Comparison of ENCODE assay signal across 9 cellular contexts in the genomic region with DNA sequence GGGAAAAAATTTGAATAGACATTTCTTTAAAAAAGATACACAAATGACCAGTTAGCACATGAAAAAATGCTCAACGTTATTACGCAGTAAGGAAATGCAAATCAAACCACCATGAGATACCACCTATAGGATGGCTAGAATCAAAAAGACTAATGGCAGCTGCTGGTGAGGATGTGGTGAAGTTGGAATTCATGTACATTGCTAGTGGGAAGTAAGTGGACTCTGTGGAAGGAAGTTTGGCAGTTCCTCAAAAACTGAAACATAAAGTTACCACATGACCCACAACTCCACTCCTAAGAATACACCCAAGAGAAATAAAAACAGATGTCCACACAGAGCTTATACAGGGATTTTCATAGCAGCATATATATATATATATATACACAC. TPM values are rescaled to one million over a fixed set of nuclear protein-coding genes. Genes with fewer than 3 reads are reported as not detected.
DNase-seq lines count a peak whose midpoint lies in the region; ATAC-seq, FAIRE-seq and TF ChIP-seq lines count a peak whose summit lies in the region.
"Had no signal": no experiment of that assay in that cellular context is flagged by ENCODE, and none has a peak within 500 bp of the region (broad histone marks: within the 10 kb centered on the region; RNA-seq: fewer than 3 reads in every experiment).

No MANE protein-coding gene starts in this region.

- H2BK15ac ChIP-seq in neuronal stem cell (ENCODE audit: low read length), result no peak overlapping the region

- intact Hi-C loops in natural killer cell (cut with micrococcal nuclease), result no loop called here
- intact Hi-C loops in HepG2 (cut with micrococcal nuclease; ENCODE audit: unreplicated experiment), result no loop called here

- H3K27ac Mint-ChIP-seq in astrocyte (ENCODE audit: unreplicated experiment), result no peak overlapping the region
- H3K27ac Mint-ChIP-seq in natural killer cell, result peak overlapping the region; percentile 94 to 98

- no peak for TF ChIP-seq CTCF in astrocyte (IDR thresholded peaks at IDR 0.05; ENCODE audit: insufficient read depth, low read depth, low read length)
- TF ChIP-seq CTCF in natural killer cell (IDR thresholded peaks at IDR 0.05), result no peak
- no peak for TF ChIP-seq CTCF in HepG2 (CRISPR knock-in tag; IDR thresholded peaks at IDR 0.05)

- H3K9ac ChIP-seq in astrocyte (ENCODE audit: low read length), result peak overlapping the region; percentile 3
- H3K9ac ChIP-seq in HepG2 (ENCODE audit: insufficient read depth, low read depth, low read length), result no peak overlapping the region
- H3K9ac ChIP-seq in neuronal stem cell (ENCODE audit: low read depth, low read length, poor library complexity), result no peak overlapping the region

- H3K4me3 Mint-ChIP-seq in astrocyte (ENCODE audit: unreplicated experiment) (no peak overlapping the region), natural killer cell (peak overlapping the region; percentile 39)

- no peaks in the 10 kb centered on the region for H4K20me1 ChIP-seq in astrocyte (ENCODE audit: insufficient read depth, low read length)
- H4K20me1 ChIP-seq in HepG2 (ENCODE audit: insufficient read depth, low read length), result no peaks in the 10 kb centered on the region

- in situ Hi-C loops in HepG2 (cut with HindIII; ENCODE audit: extremely low pct_ligation_motif_present, low pct_unique_long_range_greater_than_20kb), result no loop called here

- no peaks in the 10 kb centered on the region for H3K27me3 ChIP-seq in astrocyte (ENCODE audit: insufficient read depth, low read length)
- H3K27me3 ChIP-seq in HepG2 (ENCODE audit: control insufficient read depth in 1 of 2, insufficient read depth in 2 of 2, low read length in 2 of 2), result no peaks in the 10 kb centered on the region
- peaks cover 0 to 10% (median 6%) of the 10 kb centered on the region in 3 experiments for H3K27me3 ChIP-seq in neuronal stem cell (ENCODE audit: control insufficient read depth in 3 of 3, insufficient read depth in 3 of 3, low read depth in 1 of 3, low read length in 3 of 3)

- no peak overlapping the region for H4K8ac ChIP-seq in neuronal stem cell (ENCODE audit: low read depth, low read length)

- H3K9me3 ChIP-seq in astrocyte (ENCODE audit: insufficient read depth, low read depth, low read length) (no peaks in the 10 kb centered on the region), HepG2 (ENCODE audit: low read length) (no peaks in the 10 kb centered on the region), neuronal stem cell (replicated peaks in 1 of 2; ENCODE audit: control insufficient read depth in 2 of 2, insufficient read depth in 1 of 2, low read depth in 1 of 2, low read length in 2 of 2) (peaks cover 0 to 2% of the 10 kb centered on the region in 2 donors)

- H3K4me3 ChIP-seq in astrocyte (ENCODE audit: insufficient read depth, low read depth, low read length) (no peak overlapping the region), HepG2 (replicated peaks in 1 of 3; ENCODE audit: insufficient read depth in 1 of 3, low read depth in 2 of 3, low read length in 3 of 3) (no peak overlapping the region), neuronal stem cell (ENCODE audit: low read length in 2 of 2) (no peak overlapping the region)

- no TSS peak for BruUV-seq in HepG2 (replicated peaks; lab: Mats Ljungman, UMichigan)

- H3K23ac ChIP-seq in neuronal stem cell (ENCODE audit: low read depth, low read length, poor library complexity), result no peak overlapping the region

- no peak for TF ChIP-seq POLR2A in HepG2 (IDR thresholded peaks at IDR 0.05; ENCODE audit: insufficient read depth in 1 of 2, low read depth in 2 of 2, low read length in 2 of 2)

- no peak for TF ChIP-seq RAD21 in HepG2 (CRISPR knock-in tag; IDR thresholded peaks at IDR 0.05)

- no peak overlapping the region for H4K91ac ChIP-seq in neuronal stem cell (ENCODE audit: low read depth, low read length, poor library complexity)

- H3K4me2 ChIP-seq in astrocyte (ENCODE audit: low read length) (peak overlapping the region; percentile 50), HepG2 (ENCODE audit: low read depth, low read length) (no peak overlapping the region), neuronal stem cell (ENCODE audit: insufficient read depth, low read length, poor library complexity, severe bottlenecking) (no peak overlapping the region)

- H3K4ac ChIP-seq in neuronal stem cell (ENCODE audit: low read length), result no peak overlapping the region

- H2BK120ac ChIP-seq in neuronal stem cell (ENCODE audit: low read depth, low read length), result no peak overlapping the region

- H3K4me1 Mint-ChIP-seq in astrocyte (ENCODE audit: low read depth, unreplicated experiment) (peaks cover 14% of the 10 kb centered on the region), natural killer cell (peaks cover 90 to 95% of the 10 kb centered on the region in 2 donors)

- peak; percentile 71 for DNase-seq in EL
- peak; percentile 97 for DNase-seq in MV-4-11 (lab: John Stamatoyannopoulos, UW)
- DNase-seq in astrocyte (ENCODE audit: low read depth), result peak; percentile 93
- no peak for DNase-seq in natural killer cell
- no peak for DNase-seq in NCI-H526 treated with DMSO at 0.1 percent for 48 hours (lab: John Stamatoyannopoulos, UW)
- no peak for DNase-seq in HepG2 (ENCODE audit: low spot score)
- no peak for DNase-seq in DMS153 (lab: John Stamatoyannopoulos, UW)
- DNase-seq in neuronal stem cell (ENCODE audit: low spot score), result no peak
- DNase-seq: MM.1S had no signal

- H3K36me3 Mint-ChIP-seq in astrocyte (ENCODE audit: low read depth, unreplicated experiment) (peaks cover 2% of the 10 kb centered on the region), natural killer cell (no peaks in the 10 kb centered on the region)

- no peak overlapping the region for H2BK12ac ChIP-seq in neuronal stem cell (ENCODE audit: low read length)

- H3K79me1 ChIP-seq in neuronal stem cell (ENCODE audit: low read depth, low read length), result no peaks in the 10 kb centered on the region

- H3K36me3 ChIP-seq in astrocyte (ENCODE audit: insufficient read depth, low read length) (no peaks in the 10 kb centered on the region), HepG2 (replicated peaks in 1 of 2; ENCODE audit: control insufficient read depth in 1 of 2, insufficient read depth in 2 of 2, low read length in 2 of 2) (no peaks in the 10 kb centered on the region), neuronal stem cell (replicated peaks in 1 of 2; ENCODE audit: control insufficient read depth in 2 of 2, insufficient read depth in 2 of 2, low read length in 2 of 2) (no peaks in the 10 kb centered on the region)

- no peak overlapping the region for H2BK5ac ChIP-seq in neuronal stem cell (ENCODE audit: low read length)

- H3K14ac ChIP-seq in neuronal stem cell (ENCODE audit: low read length), result no peak overlapping the region

- H3K79me2 ChIP-seq in astrocyte (ENCODE audit: insufficient read depth, low read length) (peaks cover 7% of the 10 kb centered on the region), HepG2 (ENCODE audit: insufficient read depth, low read length) (no peaks in the 10 kb centered on the region)

- H3K18ac ChIP-seq in neuronal stem cell (ENCODE audit: low read length), result no peak overlapping the region

- H3K27ac ChIP-seq in astrocyte (ENCODE audit: low read depth, low read length) (peak overlapping the region; percentile 56), HepG2 (ENCODE audit: extremely low read length, insufficient read depth, low read length) (no peak overlapping the region), neuronal stem cell (replicated peaks; ENCODE audit: low read length) (no peak overlapping the region)

- CTCF ChIA-PET in HepG2 (lab: Yijun Ruan, JAX; ENCODE audit: low intra/inter-chr PET ratio, low total read pairs), result no interaction called here

- TF ChIP-seq EP300 in HepG2 (IDR thresholded peaks at IDR 0.05; ENCODE audit: low read depth in 2 of 2, low read length in 2 of 2) (no peak), HepG2 (CRISPR knock-in tag; IDR thresholded peaks at IDR 0.05; ENCODE audit: borderline replicate concordance) (no peak)

- H2AFZ ChIP-seq in astrocyte (ENCODE audit: low read depth, low read length) (no peak overlapping the region), HepG2 (ENCODE audit: low read length) (no peak overlapping the region), neuronal stem cell (ENCODE audit: low read length) (no peak overlapping the region)

- POLR2A ChIA-PET in HepG2 (lab: Yijun Ruan, JAX), result no interaction called here

- H3K4me1 ChIP-seq in astrocyte (ENCODE audit: insufficient read depth, low read length) (peaks cover 26% of the 10 kb centered on the region), HepG2 (ENCODE audit: insufficient read depth, low read length) (peaks cover 19% of the 10 kb centered on the region), neuronal stem cell (ENCODE audit: control insufficient read depth in 2 of 2, insufficient read depth in 1 of 2, low read depth in 1 of 2, low read length in 2 of 2) (peaks cover 0 to 11% of the 10 kb centered on the region in 2 donors)

- no peak for ATAC-seq in natural killer cell
- no peak for ATAC-seq in HepG2

- H3K27me3 Mint-ChIP-seq in astrocyte (ENCODE audit: low read depth, unreplicated experiment) (no peaks in the 10 kb centered on the region), natural killer cell (ENCODE audit: low read depth in 2 of 2) (no peaks in the 10 kb centered on the region)

- 78% methylated on average over 2 of the region's 2 CpGs for WGBS in HepG2 (ENCODE audit: low lambda C conversion rate)
- WGBS in neuronal stem cell (ENCODE audit: extremely low coverage in 2 of 2, insufficient read length in 2 of 2, insufficient replicate concordance in 1 of 2), 2 donors, result no CpG with 5 or more reads among the region's 2 CpGs

- no peak overlapping the region for H2AK5ac ChIP-seq in neuronal stem cell (ENCODE audit: low read depth, low read length)

- H3K9me3 Mint-ChIP-seq in astrocyte (ENCODE audit: unreplicated experiment) (no peaks in the 10 kb centered on the region), natural killer cell (no peaks in the 10 kb centered on the region)

- FAIRE-seq in astrocyte (lab: Jason Lieb, UNC), result peak; percentile 49
- FAIRE-seq in HepG2 (lab: Jason Lieb, UNC), result no peak

RNA-seq across cellular contexts. Expression of a gene that starts 51.2 kb away (rescaled TPM):
- total RNA-seq in astrocyte (10.8 and 11.4 TPM in 2 replicates), natural killer cell (100 to 1,000 TPM; 183 to 344 (median 325) TPM), HepG2 (2016; rRNA removed; fragmentation: Illumina TruSeq; extraction: Trizol) (5.0 TPM in 2 replicates)
- total RNA-seq in HepG2 (2016; cell fraction: cytosol; rRNA removed; fragmentation: Illumina TruSeq; extraction: Trizol; ENCODE audit: low read depth), result 1.4 and 1.7 TPM in 2 replicates
- total RNA-seq in HepG2 (2016; cell fraction: insoluble cytoplasmic fraction; rRNA removed; fragmentation: Illumina TruSeq; extraction: Trizol), result 4.7 TPM in 2 replicates
- total RNA-seq in HepG2 (2016; cell fraction: membrane; rRNA removed; fragmentation: Illumina TruSeq; extraction: Trizol), result 1.8 and 2.3 TPM in 2 replicates
- 5.1 and 6.2 TPM in 2 replicates for total RNA-seq in HepG2 (2016; cell fraction: nucleus; rRNA removed; fragmentation: Illumina TruSeq; extraction: Trizol)
- polyA plus RNA-seq in HepG2 (2011; rRNA removed), result 8.5 and 10.9 TPM in 2 replicates
- polyA plus RNA-seq in HepG2 (2011; cell fraction: cytosol; rRNA removed), result 5.1 and 8.0 TPM in 2 replicates
- 14.4 and 16.4 TPM in 2 replicates for polyA plus RNA-seq in HepG2 (2011; cell fraction: nucleus; rRNA removed)
- polyA plus RNA-seq in HepG2 (2012), result 10.8 and 11.5 TPM in 2 replicates
- polyA plus RNA-seq in HepG2 (2016; cell fraction: cytosol; fragmentation: Illumina TruSeq; extraction: Trizol; ENCODE audit: low read depth), result 0.49 and 0.51 TPM in 2 replicates
- 4.2 and 4.7 TPM in 2 replicates for polyA plus RNA-seq in HepG2 (2016; cell fraction: insoluble cytoplasmic fraction; fragmentation: Illumina TruSeq; extraction: Trizol; ENCODE audit: low read depth)
- 1.0 and 1.1 TPM in 2 replicates for polyA plus RNA-seq in HepG2 (2016; cell fraction: membrane; fragmentation: Illumina TruSeq; extraction: Trizol; ENCODE audit: low read depth)
- polyA plus RNA-seq in HepG2 (2016; cell fraction: nucleus; fragmentation: Illumina TruSeq; extraction: Trizol; ENCODE audit: insufficient read depth, low read depth), result 4.4 and 5.6 TPM in 2 replicates
- 10.6 and 20.4 TPM in 2 replicates for polyA minus RNA-seq in HepG2 (2011; rRNA and poly(A)+ RNA removed; ENCODE audit: low replicate concordance)
- 7.3 and 8.8 TPM in 2 replicates for polyA minus RNA-seq in HepG2 (2011; cell fraction: cytosol; rRNA and poly(A)+ RNA removed)
- polyA minus RNA-seq in HepG2 (2011; cell fraction: nucleus; rRNA and poly(A)+ RNA removed), result 19.0 and 19.6 TPM in 2 replicates
- 1.5 TPM for polyA plus RNA-seq in neuronal stem cell (2013, experiment 1 of 2)
- polyA plus RNA-seq in neuronal stem cell (2013, experiment 2 of 2), result 1.4 TPM

Comparison
In these comparisons a context has a peak if more than half of its experiments do, and no peak if none do; other contexts are left out.
1. DNase-seq: peak in EL (single experiment), MV-4-11 (single experiment) and astrocyte (single experiment); none in natural killer cell (single experiment), NCI-H526 treated with DMSO at 0.1 percent for 48 hours (single experiment), HepG2 (single experiment), DMS153 (single experiment) and neuronal stem cell (single experiment).
2. RNA of a gene that starts 51.2 kb away (total RNA-seq): 183 to 344 TPM in natural killer cell; 10.8 to 11.4 TPM in astrocyte and 1.4 to 6.2 TPM in HepG2; every median in the first group is over 10 times any median in the second.